ENCODE assay signal across 18 cellular contexts in the genomic region with DNA sequence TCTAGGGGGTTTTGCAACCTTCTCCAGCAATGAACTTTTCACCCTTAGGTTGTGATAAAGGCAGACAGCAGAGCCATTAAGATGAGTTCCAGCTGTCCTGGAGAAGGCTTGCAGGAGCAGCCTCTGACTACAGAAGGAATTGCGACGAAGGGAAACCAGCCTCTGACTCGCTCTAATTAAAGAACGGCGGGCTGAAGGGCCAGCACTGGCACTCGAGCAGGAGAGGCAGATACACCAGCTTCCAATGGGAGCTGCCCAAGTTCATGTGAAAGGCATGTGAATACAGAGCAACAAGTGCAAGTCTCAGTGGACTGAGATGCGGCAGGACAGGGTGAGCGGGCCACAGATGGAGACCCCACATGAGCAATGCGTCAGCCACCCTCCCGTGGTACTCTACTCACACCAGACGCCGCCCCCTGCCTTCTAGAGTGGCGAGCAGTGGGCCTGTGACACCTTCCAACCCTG. TPM values are rescaled to one million over a fixed set of nuclear protein-coding genes. Genes with fewer than 3 reads are reported as not detected.
A peak's percentile ranks its signal among the peaks of the same experiment; 100 is the strongest.
DNase-seq lines count a peak whose midpoint lies in the region; ATAC-seq and TF ChIP-seq lines count a peak whose summit lies in the region.
"Had no signal": no experiment of that assay in that cellular context is flagged by ENCODE, and none has a peak within 500 bp of the region (broad histone marks: within the 10 kb centered on the region; RNA-seq: fewer than 3 reads in every experiment).

No MANE protein-coding gene starts in this region.

- H3K9ac ChIP-seq in colonic mucosa (ENCODE audit: low read depth in 2 of 2, low read length in 2 of 2), result no peak overlapping the region

- H3K36me3 ChIP-seq in cardiac muscle cell, result peaks cover 57% of the 10 kb centered on the region
- peaks cover 0 to 6% of the 10 kb centered on the region in 2 donors for H3K36me3 ChIP-seq in prostate gland
- peaks cover 3% of the 10 kb centered on the region for H3K36me3 ChIP-seq in colonic mucosa

- peak; percentile 46 for DNase-seq in GM03348 (ENCODE audit: low spot score)
- peak; percentile 14 for DNase-seq in astrocyte of the hippocampus (ENCODE audit: low read depth, low spot score)
- DNase-seq in cardiac muscle cell (ENCODE audit: low read depth in 1 of 2, low spot score in 1 of 2), result peak; percentile 70 to 95
- no peak for DNase-seq in prostate gland (ENCODE audit: low spot score)
- no peak for DNase-seq in NCI-H345 treated with DMSO at 0.1 percent for 48 hours (lab: John Stamatoyannopoulos, UW; ENCODE audit: unreplicated experiment)
- DNase-seq in colonic mucosa, result no peak
- DNase-seq: activated CD8-positive, alpha-beta memory T cell treated with anti-CD3 and anti-CD28 coated beads, Interleukin-2, amount 10 ng/mL, durations not matched to agents 7 days and 5 days; effector CD4-positive, alpha-beta T cell; mesendoderm; NCI-H1092; NCI-H526; RPMI8226; stimulated activated CD4-positive, alpha-beta T cell treated with anti-CD3 and anti-CD28 coated beads, Interleukin-2, amount 100 ng/mL, for 24 hours; stimulated activated naive CD4-positive, alpha-beta T cell had no signal

- no peak for TF ChIP-seq POLR2A in prostate gland (IDR thresholded peaks at IDR 0.05)

- H3K4me3 ChIP-seq in cardiac muscle cell, result no peak overlapping the region
- H3K4me3 ChIP-seq in prostate gland, result no peak overlapping the region
- H3K4me3 ChIP-seq in colonic mucosa, result no peak overlapping the region

- ATAC-seq in GM18502 (IDR thresholded peaks at IDR 0.05; ENCODE audit: poor library complexity, unreplicated experiment) (no peak), GM18861 (IDR thresholded peaks at IDR 0.05; ENCODE audit: unreplicated experiment) (no peak)
- ATAC-seq: activated CD8-positive, alpha-beta memory T cell treated with anti-CD3 and anti-CD28 coated beads, Interleukin-2, amount 10 ng/mL, durations not matched to agents 7 days and 5 days; HCT116 had no signal

- H3K4me1 ChIP-seq in cardiac muscle cell (ENCODE audit: low read depth) (peaks cover 30% of the 10 kb centered on the region), prostate gland (replicated peaks) (peaks cover 10% of the 10 kb centered on the region), colonic mucosa (peaks cover under 1% of the 10 kb centered on the region)

- H3K27me3 ChIP-seq in cardiac muscle cell (no peaks in the 10 kb centered on the region), prostate gland (replicated peaks; ENCODE audit: insufficient read depth) (no peaks in the 10 kb centered on the region), colonic mucosa (no peaks in the 10 kb centered on the region)

- H3K9me3 ChIP-seq in cardiac muscle cell (ENCODE audit: low read depth) (no peaks in the 10 kb centered on the region), prostate gland (no peaks in the 10 kb centered on the region), colonic mucosa (no peaks in the 10 kb centered on the region)

- H3K27ac ChIP-seq in cardiac muscle cell, result peak overlapping the region; percentile 74
- peak overlapping the region; percentile 47 to 50 for H3K27ac ChIP-seq in prostate gland
- H3K27ac ChIP-seq in colonic mucosa, result no peak overlapping the region

- intact Hi-C loops in prostate gland (cut with DNase I) (loop anchor here (2.0 to 10.0 kb wide), 2 partner anchors 15 to 191 kb away; partner anchors contain the start of gene RCC2), colonic mucosa (cut with DNase I) (loop anchor here (5.0 kb wide), 1 partner anchor 63 kb away; no protein-coding TSS in a partner anchor)

- 53% methylated on average over 13 of the region's 13 CpGs for WGBS in prostate gland

- TF ChIP-seq CTCF in cardiac muscle cell (IDR thresholded peaks at IDR 0.05; ENCODE audit: low read depth, low read length) (no peak), prostate gland (IDR thresholded peaks at IDR 0.05) (no peak), colonic mucosa (IDR thresholded peaks at IDR 0.05) (no peak)

RNA-seq across cellular contexts. Expression of gene RCC2, which starts 15.7 kb away (rescaled TPM):
- total RNA-seq in cardiac muscle cell (54.8 and 61.5 TPM in 2 replicates), prostate gland (10 to 100 TPM; 42.6 to 65.4 TPM), colonic mucosa (100 to 1,000 TPM in 1 of 2 donors, 10 to 100 TPM in 1; 69.3 to 121 TPM)
- 34.0 and 39.2 TPM in 2 replicates for polyA plus RNA-seq in cardiac muscle cell

RNA-seq across cellular contexts. Expression of gene PADI6, which starts 51.8 kb away (rescaled TPM):
- total RNA-seq in cardiac muscle cell (not detected in 2 replicates), prostate gland (not detected), colonic mucosa (not detected)
- not detected in 2 replicates for polyA plus RNA-seq in cardiac muscle cell
- total RNA-seq: activated CD8-positive, alpha-beta memory T cell treated with anti-CD3 and anti-CD28 coated beads, Interleukin-2, amount 10 ng/mL, durations not matched to agents 7 days and 5 days; HT1080 had no signal

Comparison
In these comparisons a context has a peak if more than half of its experiments do, and no peak if none do; other contexts are left out.
1. DNase-seq: peak in GM03348 (single experiment), astrocyte of the hippocampus (single experiment) and cardiac muscle cell (2 of 2); none in prostate gland (single experiment), NCI-H345 treated with DMSO at 0.1 percent for 48 hours (single experiment) and colonic mucosa (single experiment).